30 cellular contexts compared by ENCODE assay signal in genomic region chr3:110608566-110608965, GRCh38.
DNase-seq lines count a peak whose midpoint lies in the region; ATAC-seq and TF ChIP-seq lines count a peak whose summit lies in the region.
"Had no signal": no experiment of that assay in that cellular context is flagged by ENCODE, and none has a peak within 500 bp of the region (broad histone marks: within the 10 kb centered on the region; RNA-seq: fewer than 3 reads in every experiment).

No MANE protein-coding gene starts in this region.

- intact Hi-C loops in right lobe of liver (cut with DNase I): no loop called here
- intact Hi-C loops in A673 (cut with micrococcal nuclease; ENCODE audit: unreplicated experiment): no loop called here

- H3K27ac ChIP-seq in fibroblast of lung (ENCODE audit: insufficient read depth, low read length): no peak overlapping the region
- no peak overlapping the region for H3K27ac ChIP-seq in right lobe of liver
- no peak overlapping the region for H3K27ac ChIP-seq in A673 (ENCODE audit: low read depth, low read length, poor library complexity, severe bottlenecking)
- H3K27ac ChIP-seq: body of pancreas, C4-2B, hepatocyte, suprapubic skin, upper lobe of right lung had no signal

- DNase-seq in GM03348 (ENCODE audit: low spot score) (peak; percentile 22), amniotic epithelial cell (ENCODE audit: low read depth) (peak; percentile 63), fibroblast of lung (ENCODE audit: low read depth in 2 of 2) (peak; percentile 46 to 67), non-pigmented ciliary epithelial cell (ENCODE audit: low read depth) (peak; percentile 32), right lobe of liver (no peak), A673 (ENCODE audit: low spot score) (no peak)
- no peak for DNase-seq in stimulated activated naive CD4-positive, alpha-beta T cell (lab: John Stamatoyannopoulos, UW)
- no peak for DNase-seq in stimulated activated CD4-positive, alpha-beta T cell treated with anti-CD3 and anti-CD28 coated beads, Interleukin-4, amount 100 ng/mL, for 4 hours
- DNase-seq: activated CD4-positive, alpha-beta T cell treated with anti-CD3 and anti-CD28 coated beads, Interleukin-2, amount 50 U/mL, for 4 hours; activated naive CD4-positive, alpha-beta T cell treated with Interleukin-2 at 50 U/mL for 16 hours; activated T-cell treated with anti-CD3 and anti-CD28 coated beads, Interleukin-2, amount 50 U/mL, for 72 hours; body of pancreas; Caco-2; DMS79 treated with DMSO at 0.1 percent for 48 hours; effector CD8-positive, alpha-beta T cell; left colon; MV-4-11; natural killer cell; NCI-H1436 treated with DMSO at 0.1 percent for 48 hours; NCI-H226; NCI-H69; occipital lobe; stimulated activated CD4-positive, alpha-beta T cell treated with anti-CD3 and anti-CD28 coated beads, Interleukin-15, amount 100 ng/mL, for 24 hours; upper lobe of right lung had no signal

- POLR2A ChIA-PET in A673 (lab: Charles Lee; ENCODE audit: low non-redundant PET): no interaction called here

- ATAC-seq in right lobe of liver: no peak
- ATAC-seq: activated CD4-positive, CD25-positive, alpha-beta regulatory T cell treated with anti-CD3 and anti-CD28 coated beads, Interleukin-2, amount 50 U/mL, for 24 hours; activated T-cell treated with anti-CD3 and anti-CD28 coated beads, Interleukin-2, amount 50 U/mL, for 72 hours; body of pancreas; left colon; natural killer cell; Right ventricle myocardium inferior; stimulated activated memory B cell treated with anti-CD40 and anti-IgM and Interleukin-4, amounts not matched to agents 10 μg/mL and 1 μg/mL and 100 μg/mL, for 72 hours; upper lobe of right lung had no signal

- H4K20me1 ChIP-seq in fibroblast of lung (ENCODE audit: control insufficient read depth, extremely low read depth, insufficient read depth, low read length): no peaks in the 10 kb centered on the region

- H3K36me3 ChIP-seq in fibroblast of lung (ENCODE audit: control insufficient read depth, insufficient read depth, low read length) (no peaks in the 10 kb centered on the region), right lobe of liver (no peaks in the 10 kb centered on the region), A673 (ENCODE audit: insufficient read depth, low read length, poor library complexity, severe bottlenecking) (no peaks in the 10 kb centered on the region)
- H3K36me3 ChIP-seq: suprapubic skin, upper lobe of right lung had no signal

- H3K4me1 ChIP-seq in fibroblast of lung (ENCODE audit: control insufficient read depth, extremely low read depth, insufficient read depth, low read length): peaks cover 2% of the 10 kb centered on the region
- no peaks in the 10 kb centered on the region for H3K4me1 ChIP-seq in right lobe of liver
- H3K4me1 ChIP-seq in A673 (ENCODE audit: insufficient read depth, low read length, poor library complexity, severe bottlenecking): no peaks in the 10 kb centered on the region
- H3K4me1 ChIP-seq: body of pancreas, Caco-2, suprapubic skin, upper lobe of right lung had no signal

- peak overlapping the region; percentile 27 for H3K4me2 ChIP-seq in fibroblast of lung (ENCODE audit: extremely low read depth, insufficient read depth, low read length)
- H3K4me2 ChIP-seq: hepatocyte had no signal

- TF ChIP-seq CTCF in fibroblast of lung (conservative IDR thresholded peaks at IDR 0.05 in 1 of 2, IDR thresholded peaks at IDR 0.05 in 1 of 2; ENCODE audit: low read depth in 1 of 2, low read length in 2 of 2) (no peak), right lobe of liver (IDR thresholded peaks at IDR 0.05) (no peak), A673 (conservative IDR thresholded peaks at IDR 0.05; ENCODE audit: low read depth, low read length) (no peak)

- no peaks in the 10 kb centered on the region for H3K79me2 ChIP-seq in fibroblast of lung (ENCODE audit: control insufficient read depth, insufficient read depth, low read length)
- H3K79me2 ChIP-seq: hepatocyte had no signal

- no peaks in the 10 kb centered on the region for H3K9me3 ChIP-seq in fibroblast of lung (ENCODE audit: control insufficient read depth, insufficient read depth, low read depth, low read length)
- H3K9me3 ChIP-seq in right lobe of liver: no peaks in the 10 kb centered on the region
- no peaks in the 10 kb centered on the region for H3K9me3 ChIP-seq in A673 (ENCODE audit: low read depth, low read length, poor library complexity, severe bottlenecking)
- H3K9me3 ChIP-seq: body of pancreas, suprapubic skin, upper lobe of right lung had no signal

- TF ChIP-seq POLR2A in right lobe of liver (IDR thresholded peaks at IDR 0.05): no peak

- H3K9ac ChIP-seq in fibroblast of lung (ENCODE audit: insufficient read depth, low read length): no peak overlapping the region

- CTCF ChIA-PET in A673 (lab: Charles Lee): no interaction called here

- H3K4me3 ChIP-seq in fibroblast of lung (replicated peaks in 1 of 4; ENCODE audit: control extremely low read depth in 1 of 4, insufficient read depth in 1 of 4, low read depth in 3 of 4, low read length in 4 of 4): no peak overlapping the region
- H3K4me3 ChIP-seq in right lobe of liver: no peak overlapping the region
- no peak overlapping the region for H3K4me3 ChIP-seq in A673 (ENCODE audit: low read depth, low read length, poor library complexity, severe bottlenecking)
- H3K4me3 ChIP-seq: body of pancreas, hepatocyte, suprapubic skin, upper lobe of right lung had no signal

- H2AFZ ChIP-seq in fibroblast of lung (ENCODE audit: low read length): peak overlapping the region; percentile 20
- H2AFZ ChIP-seq: hepatocyte had no signal

- H3K27me3 ChIP-seq in fibroblast of lung (ENCODE audit: control insufficient read depth, insufficient read depth, low read length) (no peaks in the 10 kb centered on the region), right lobe of liver (no peaks in the 10 kb centered on the region), A673 (replicated peaks; ENCODE audit: insufficient read depth, low read depth, low read length, poor library complexity) (no peaks in the 10 kb centered on the region)
- H3K27me3 ChIP-seq: body of pancreas, hepatocyte, suprapubic skin, upper lobe of right lung had no signal

- BruUV-seq in A673 (replicated peaks; lab: Mats Ljungman, UMichigan): no TSS peak

Comparison
In these comparisons a context has a peak if more than half of its experiments do, and no peak if none do; other contexts are left out.
1. DNase-seq: peak in GM03348 (single experiment), amniotic epithelial cell (single experiment), fibroblast of lung (2 of 2) and non-pigmented ciliary epithelial cell (single experiment); none in stimulated activated naive CD4-positive, alpha-beta T cell (0 of 6), right lobe of liver (0 of 3), A673 (single experiment) and stimulated activated CD4-positive, alpha-beta T cell treated with anti-CD3 and anti-CD28 coated beads, Interleukin-4, amount 100 ng/mL, for 4 hours (0 of 2).